Comparison of ENCODE assay signal across 3 cellular contexts in the genomic region with DNA sequence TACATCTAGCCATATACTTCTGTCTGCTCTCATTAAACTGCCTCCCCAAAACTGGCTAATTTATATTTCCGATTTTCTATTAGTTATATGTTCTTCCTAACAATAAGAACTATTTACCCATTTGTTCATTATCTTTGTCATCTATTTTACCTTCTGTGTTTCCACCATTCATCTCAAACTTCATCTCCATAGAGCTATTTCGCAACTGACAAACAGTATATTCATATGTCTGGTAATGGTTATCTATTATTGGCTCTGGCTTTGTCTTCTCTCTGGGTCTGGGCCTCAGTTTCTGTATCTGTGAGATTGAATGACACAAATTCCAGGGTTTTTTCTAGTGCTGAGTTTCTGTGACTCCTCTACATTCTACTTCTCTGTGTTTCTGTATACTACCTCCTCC.
TF ChIP-seq lines count a peak whose summit lies in the region.

No MANE protein-coding gene starts in this region.

TF ChIP-seq in A549, 52 proteins besides CTCF, POLR2A, EP300 and RAD21:
- peak; percentile 9 to 25; a peak in 1 of 4 replicates for TF ChIP-seq CEBPB (IDR thresholded peaks at IDR 0.05)
- no peak for TF ChIP-seq ESRRA (IDR thresholded peaks at IDR 0.05; ENCODE audit: borderline replicate concordance, low read length)

TF ChIP-seq in GM23338, 12 proteins besides CTCF, POLR2A, EP300 and RAD21:
- TF ChIP-seq NANOG (IDR thresholded peaks at IDR 0.05; ENCODE audit: borderline replicate concordance) (no peak), POLR2AphosphoS5 (IDR thresholded peaks at IDR 0.05; ENCODE audit: low read depth) (no peak), CREB1 (CRISPR knock-in tag; IDR thresholded peaks at IDR 0.05; ENCODE audit: low read depth) (no peak), JUNB (IDR thresholded peaks at IDR 0.05; ENCODE audit: unreplicated experiment) (no peak), ZNF331 (CRISPR knock-in tag; IDR thresholded peaks at IDR 0.05; ENCODE audit: low read depth) (no peak), ETS1 (IDR thresholded peaks at IDR 0.05) (no peak), STAT1 (IDR thresholded peaks at IDR 0.05; ENCODE audit: unreplicated experiment) (no peak), ZNF462 (CRISPR knock-in tag; IDR thresholded peaks at IDR 0.05) (no peak)
- TF ChIP-seq, protein P1, sequence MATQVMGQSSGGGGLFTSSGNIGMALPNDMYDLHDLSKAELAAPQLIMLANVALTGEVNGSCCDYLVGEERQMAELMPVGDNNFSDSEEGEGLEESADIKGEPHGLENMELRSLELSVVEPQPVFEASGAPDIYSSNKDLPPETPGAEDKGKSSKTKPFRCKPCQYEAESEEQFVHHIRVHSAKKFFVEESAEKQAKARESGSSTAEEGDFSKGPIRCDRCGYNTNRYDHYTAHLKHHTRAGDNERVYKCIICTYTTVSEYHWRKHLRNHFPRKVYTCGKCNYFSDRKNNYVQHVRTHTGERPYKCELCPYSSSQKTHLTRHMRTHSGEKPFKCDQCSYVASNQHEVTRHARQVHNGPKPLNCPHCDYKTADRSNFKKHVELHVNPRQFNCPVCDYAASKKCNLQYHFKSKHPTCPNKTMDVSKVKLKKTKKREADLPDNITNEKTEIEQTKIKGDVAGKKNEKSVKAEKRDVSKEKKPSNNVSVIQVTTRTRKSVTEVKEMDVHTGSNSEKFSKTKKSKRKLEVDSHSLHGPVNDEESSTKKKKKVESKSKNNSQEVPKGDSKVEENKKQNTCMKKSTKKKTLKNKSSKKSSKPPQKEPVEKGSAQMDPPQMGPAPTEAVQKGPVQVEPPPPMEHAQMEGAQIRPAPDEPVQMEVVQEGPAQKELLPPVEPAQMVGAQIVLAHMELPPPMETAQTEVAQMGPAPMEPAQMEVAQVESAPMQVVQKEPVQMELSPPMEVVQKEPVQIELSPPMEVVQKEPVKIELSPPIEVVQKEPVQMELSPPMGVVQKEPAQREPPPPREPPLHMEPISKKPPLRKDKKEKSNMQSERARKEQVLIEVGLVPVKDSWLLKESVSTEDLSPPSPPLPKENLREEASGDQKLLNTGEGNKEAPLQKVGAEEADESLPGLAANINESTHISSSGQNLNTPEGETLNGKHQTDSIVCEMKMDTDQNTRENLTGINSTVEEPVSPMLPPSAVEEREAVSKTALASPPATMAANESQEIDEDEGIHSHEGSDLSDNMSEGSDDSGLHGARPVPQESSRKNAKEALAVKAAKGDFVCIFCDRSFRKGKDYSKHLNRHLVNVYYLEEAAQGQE (IDR thresholded peaks at IDR 0.05; ENCODE audit: unreplicated experiment) = no peak
TF ChIP-seq in GM23338: peak in this region for 0.

TF ChIP-seq in K562, 482 proteins besides CTCF, POLR2A, EP300 and RAD21:
- TF ChIP-seq ZNF239 (CRISPR knock-in tag; IDR thresholded peaks at IDR 0.05) (no peak), CEBPG (CRISPR knock-in tag; IDR thresholded peaks at IDR 0.05) (no peak), CEBPG (tag; conservative IDR thresholded peaks at IDR 0.05 in 1 of 2, IDR thresholded peaks at IDR 0.05 in 1 of 2) (peak in 1 of 2 experiments; percentile 53; a peak in 1 of 4 replicates), CEBPB (tag; IDR thresholded peaks at IDR 0.05) (peak; percentile 40; the same call in 1 of the 2 replicates), ZNF41 (CRISPR knock-in tag; conservative IDR thresholded peaks at IDR 0.05) (no peak)
TF ChIP-seq in K562: peak in this region for 2.
